In the genomic region with DNA sequence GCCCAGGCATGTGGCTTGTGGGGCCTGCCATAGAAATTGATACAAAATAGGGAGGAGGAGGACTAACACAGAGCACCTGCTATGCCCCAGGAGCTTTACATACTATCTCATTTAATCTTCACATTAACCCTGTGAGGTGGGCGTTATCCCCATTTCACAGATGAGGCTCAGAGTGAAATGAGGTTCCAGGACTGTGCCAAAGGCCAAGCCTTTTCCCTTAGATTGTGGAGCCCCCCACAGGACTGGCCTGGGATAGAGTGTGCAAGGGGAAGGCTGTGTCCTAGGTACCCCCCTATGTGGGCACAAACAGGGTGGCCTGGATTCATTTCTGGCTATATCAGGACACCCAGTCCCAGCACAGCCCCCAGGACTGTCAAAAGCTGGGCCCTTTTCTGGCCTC, we compare ENCODE assay signal across 12 cellular contexts. TPM values are rescaled to one million over a fixed set of nuclear protein-coding genes. Genes with fewer than 3 reads are reported as not detected.
A peak's percentile ranks its signal among the peaks of the same experiment; 100 is the strongest.
DNase-seq lines count a peak whose midpoint lies in the region; ATAC-seq and TF ChIP-seq lines count a peak whose summit lies in the region.
"Had no signal": no experiment of that assay in that cellular context is flagged by ENCODE, and none has a peak within 500 bp of the region (broad histone marks: within the 10 kb centered on the region; RNA-seq: fewer than 3 reads in every experiment).

No MANE protein-coding gene starts in this region.

- no peak overlapping the region for H3K4me3 ChIP-seq in CD8-positive, alpha-beta memory T cell (ENCODE audit: low read length)
- H3K4me3 ChIP-seq in H7 (ENCODE audit: insufficient read depth, low read depth, low read length) = no peak overlapping the region
- H3K4me3 ChIP-seq: lung, vagina had no signal

- DNase-seq in CD8-positive, alpha-beta memory T cell = no peak
- DNase-seq in H7 = peak; percentile 66
- no peak for DNase-seq in natural killer cell
- no peak for DNase-seq in NCI-H748 (lab: John Stamatoyannopoulos, UW; ENCODE audit: unreplicated experiment)
- DNase-seq in NCI-H1417 (lab: John Stamatoyannopoulos, UW) = no peak
- DNase-seq: foreskin melanocyte, NCI-H1694 treated with DMSO at 0.1 percent for 48 hours had no signal

- H3K9me3 Mint-ChIP-seq in CD8-positive, alpha-beta memory T cell = no peaks in the 10 kb centered on the region
- peaks cover 3% of the 10 kb centered on the region for H3K9me3 Mint-ChIP-seq in activated T-helper 17 cell treated with anti-CD3 and anti-CD28 coated beads, Interleukin-2, amount 50 U/mL, for 72 hours
- no peaks in the 10 kb centered on the region for H3K9me3 Mint-ChIP-seq in natural killer cell

- no peak for ATAC-seq in activated T-helper 17 cell treated with anti-CD3 and anti-CD28 coated beads, Interleukin-2, amount 50 U/mL, for 72 hours (replicated peaks)
- ATAC-seq in natural killer cell = no peak
- no peak for ATAC-seq in GM18873 (IDR thresholded peaks at IDR 0.05; ENCODE audit: low FRiP score, unreplicated experiment)

- H3K27ac Mint-ChIP-seq in CD8-positive, alpha-beta memory T cell = peak overlapping the region in 2 of 8 donors; percentile 61 to 93
- H3K27ac Mint-ChIP-seq in activated T-helper 17 cell treated with anti-CD3 and anti-CD28 coated beads, Interleukin-2, amount 50 U/mL, for 72 hours = no peak overlapping the region
- H3K27ac Mint-ChIP-seq in natural killer cell = no peak overlapping the region

- no peak overlapping the region for H3K27ac ChIP-seq in CD8-positive, alpha-beta memory T cell (ENCODE audit: low read depth, low read length)
- H3K27ac ChIP-seq: C4-2B, vagina had no signal

- no peaks in the 10 kb centered on the region for H3K9me3 ChIP-seq in CD8-positive, alpha-beta memory T cell (ENCODE audit: low read length)
- H3K9me3 ChIP-seq: vagina had no signal

- peaks cover 38 to 42% (median 39%) of the 10 kb centered on the region in 3 donors for H3K4me1 Mint-ChIP-seq in CD8-positive, alpha-beta memory T cell
- peaks cover 32% of the 10 kb centered on the region for H3K4me1 Mint-ChIP-seq in activated T-helper 17 cell treated with anti-CD3 and anti-CD28 coated beads, Interleukin-2, amount 50 U/mL, for 72 hours
- peaks cover 38 to 46% of the 10 kb centered on the region in 2 donors for H3K4me1 Mint-ChIP-seq in natural killer cell

- peak overlapping the region in 5 of 7 donors; percentile 8 to 99 (median 44) for H3K4me3 Mint-ChIP-seq in CD8-positive, alpha-beta memory T cell
- peak overlapping the region; percentile 94 for H3K4me3 Mint-ChIP-seq in activated T-helper 17 cell treated with anti-CD3 and anti-CD28 coated beads, Interleukin-2, amount 50 U/mL, for 72 hours
- H3K4me3 Mint-ChIP-seq in natural killer cell = peak overlapping the region; percentile 98

- intact Hi-C loops in natural killer cell (cut with micrococcal nuclease) = no loop called here

- H3K36me3 ChIP-seq in CD8-positive, alpha-beta memory T cell (ENCODE audit: insufficient read depth, low read length) = peaks cover 2% of the 10 kb centered on the region
- peaks cover 6% of the 10 kb centered on the region for H3K36me3 ChIP-seq in H7 (replicated peaks; ENCODE audit: control insufficient read depth, insufficient read depth, low read length)
- H3K36me3 ChIP-seq: vagina had no signal

- CTCF ChIA-PET in CD8-positive, alpha-beta memory T cell (lab: Charles Lee) = interaction anchor here (1.2 to 1.3 kb wide), 2 partner anchors 29 to 33 kb away, joined by 3 to 6 read pairs; no protein-coding TSS in a partner anchor

- no peak for TF ChIP-seq CTCF in natural killer cell (IDR thresholded peaks at IDR 0.05)

- H3K36me3 Mint-ChIP-seq in CD8-positive, alpha-beta memory T cell = peaks cover 0 to 29% (median 3%) of the 10 kb centered on the region in 3 donors
- H3K36me3 Mint-ChIP-seq in activated T-helper 17 cell treated with anti-CD3 and anti-CD28 coated beads, Interleukin-2, amount 50 U/mL, for 72 hours (ENCODE audit: low read depth) = peaks cover 30% of the 10 kb centered on the region
- no peaks in the 10 kb centered on the region for H3K36me3 Mint-ChIP-seq in natural killer cell

- peaks cover 32% of the 10 kb centered on the region for H3K4me1 ChIP-seq in CD8-positive, alpha-beta memory T cell (ENCODE audit: insufficient read depth, low read length)

- no peaks in the 10 kb centered on the region for H3K27me3 Mint-ChIP-seq in CD8-positive, alpha-beta memory T cell
- H3K27me3 Mint-ChIP-seq in activated T-helper 17 cell treated with anti-CD3 and anti-CD28 coated beads, Interleukin-2, amount 50 U/mL, for 72 hours = no peaks in the 10 kb centered on the region
- H3K27me3 Mint-ChIP-seq in natural killer cell (ENCODE audit: low read depth in 2 of 2) = no peaks in the 10 kb centered on the region

- POLR2A ChIA-PET in CD8-positive, alpha-beta memory T cell (lab: Charles Lee) = no interaction called here

- H3K27me3 ChIP-seq in CD8-positive, alpha-beta memory T cell (ENCODE audit: insufficient read depth, low read length, poor library complexity, severe bottlenecking) = no peaks in the 10 kb centered on the region
- H3K27me3 ChIP-seq in H7 (ENCODE audit: control insufficient read depth, insufficient read depth, low read length) = no peaks in the 10 kb centered on the region
- H3K27me3 ChIP-seq: vagina had no signal

RNA-seq across cellular contexts. Expression of a gene that starts 2.2 kb away (rescaled TPM):
- total RNA-seq in CD8-positive, alpha-beta memory T cell = 100 to 1,000 TPM; 191 to 201 TPM
- polyA plus RNA-seq in CD8-positive, alpha-beta memory T cell = 280 TPM
- total RNA-seq in H7 (2014; rRNA removed; shearing (Covaris generic)) = 554 and 563 TPM in 2 replicates
- total RNA-seq in activated T-helper 17 cell treated with anti-CD3 and anti-CD28 coated beads, Interleukin-2, amount 50 U/mL, for 72 hours = 100 to 1,000 TPM; 132 to 224 TPM
- total RNA-seq in natural killer cell = 100 to 1,000 TPM; 137 to 158 (median 153) TPM

RNA-seq across cellular contexts. Expression of a gene that starts 30.1 kb away (rescaled TPM):
- 1 to 10 TPM; 7.9 to 9.2 TPM for total RNA-seq in CD8-positive, alpha-beta memory T cell
- polyA plus RNA-seq in CD8-positive, alpha-beta memory T cell = 31.1 TPM
- total RNA-seq in H7 (2014; rRNA removed; shearing (Covaris generic)) = 158 and 161 TPM in 2 replicates
- total RNA-seq in activated T-helper 17 cell treated with anti-CD3 and anti-CD28 coated beads, Interleukin-2, amount 50 U/mL, for 72 hours = 1 to 10 TPM; 4.1 to 4.6 TPM
- 10 to 100 TPM; 10.8 to 16.2 (median 15.0) TPM for total RNA-seq in natural killer cell

RNA-seq across cellular contexts. Expression of a gene that starts 54.4 kb away (rescaled TPM):
- total RNA-seq in CD8-positive, alpha-beta memory T cell = not detected
- polyA plus RNA-seq in CD8-positive, alpha-beta memory T cell = not detected
- total RNA-seq in H7 (2014; rRNA removed; shearing (Covaris generic)) = 3.5 and 10.1 TPM in 2 replicates
- total RNA-seq in activated T-helper 17 cell treated with anti-CD3 and anti-CD28 coated beads, Interleukin-2, amount 50 U/mL, for 72 hours = under 1 TPM; 0.06 to 0.85 TPM
- total RNA-seq in natural killer cell = not detected

Comparison
In these comparisons a context has a peak if more than half of its experiments do, and no peak if none do; other contexts are left out.
1. H3K4me3 Mint-ChIP-seq: peak in every context shown above with its lines; median percentile 98 in natural killer cell; 94 in activated T-helper 17 cell treated with anti-CD3 and anti-CD28 coated beads, Interleukin-2, amount 50 U/mL, for 72 hours; 44 in CD8-positive, alpha-beta memory T cell.